ENCODE assay signal across 13 cellular contexts in genomic region chr5:110884005-110884404, GRCh38.
"Had no signal": no experiment of that assay in that cellular context is flagged by ENCODE, and none has a peak within 500 bp of the region (broad histone marks: within the 10 kb centered on the region; RNA-seq: fewer than 3 reads in every experiment).

No MANE protein-coding gene starts in this region.

- H3K4me2 ChIP-seq: neural progenitor cell had no signal

- H3K36me3 ChIP-seq: ascending aorta, colonic mucosa, esophagus muscularis mucosa, neural progenitor cell, ovary had no signal

- H3K9me3 ChIP-seq: ascending aorta, colonic mucosa, ovary had no signal

- ATAC-seq: stimulated activated memory B cell treated with anti-CD40 and anti-IgM and Interleukin-4, amounts not matched to agents 10 μg/mL and 1 μg/mL and 100 μg/mL, for 72 hours had no signal

- DNase-seq: activated CD4-positive, CD25-positive, alpha-beta regulatory T cell treated with anti-CD3 and anti-CD28 coated beads, Interleukin-2, amount 50 U/mL, for 72 hours; activated naive CD4-positive, alpha-beta T cell; activated T-cell treated with anti-CD3 and anti-CD28 coated beads for 4 hours; caudate nucleus; colonic mucosa; naive B cell; ovary; T-helper 9 cell had no signal

- H3K4me3 ChIP-seq: ascending aorta, colonic mucosa, esophagus muscularis mucosa, neural progenitor cell, ovary had no signal

- H3K27me3 ChIP-seq: ascending aorta, colonic mucosa, esophagus muscularis mucosa, neural progenitor cell, ovary had no signal

- H3K27ac ChIP-seq: ascending aorta, colonic mucosa, esophagus muscularis mucosa, neural progenitor cell, ovary had no signal

- FAIRE-seq: islet of Langerhans had no signal

- H3K9ac ChIP-seq: neural progenitor cell had no signal

- H3K4me1 ChIP-seq: ascending aorta, colonic mucosa, neural progenitor cell had no signal

- H2AFZ ChIP-seq: neural progenitor cell had no signal
